Comparison of ENCODE assay signal across 17 cellular contexts in genomic region chr1:10737268-10737624, GRCh38. TPM values are rescaled to one million over a fixed set of nuclear protein-coding genes. Genes with fewer than 3 reads are reported as not detected.
DNase-seq lines count a peak whose midpoint lies in the region; ATAC-seq, FAIRE-seq and TF ChIP-seq lines count a peak whose summit lies in the region.
"Had no signal": no experiment of that assay in that cellular context is flagged by ENCODE, and none has a peak within 500 bp of the region (broad histone marks: within the 10 kb centered on the region; RNA-seq: fewer than 3 reads in every experiment).

No MANE protein-coding gene starts in this region.

- H3K27ac ChIP-seq in esophagus muscularis mucosa (replicated peaks in 1 of 4) (peak overlapping the region in 3 of 4 donors; percentile 7 to 22 (median 15)), lower lobe of right lung (peak overlapping the region; percentile 78), stomach smooth muscle (ENCODE audit: low read length) (peak overlapping the region; percentile 58)
- H3K27ac ChIP-seq: 22Rv1, parathyroid adenoma, testis had no signal

- intact Hi-C loops in esophagus muscularis mucosa (cut with DNase I) (no loop called here), lower lobe of right lung (cut with DNase I) (no loop called here)

- peaks cover 17 to 43% (median 21%) of the 10 kb centered on the region in 4 donors for H3K4me1 ChIP-seq in esophagus muscularis mucosa
- peaks cover 24% of the 10 kb centered on the region for H3K4me1 ChIP-seq in lower lobe of right lung
- H3K4me1 ChIP-seq in stomach smooth muscle (ENCODE audit: control insufficient read depth, insufficient read depth, low read length), result peaks cover 39% of the 10 kb centered on the region
- H3K4me1 ChIP-seq: BE2C, parathyroid adenoma, testis had no signal

- no peak overlapping the region for H3K4me3 Mint-ChIP-seq in type B pancreatic cell
- H3K4me3 Mint-ChIP-seq: activated naive CD4-positive, alpha-beta T cell treated with anti-CD3 and anti-CD28 coated beads for 36 hours had no signal

- ATAC-seq in lower lobe of right lung, result peak; percentile 67 to 74
- no peak for ATAC-seq in GM21390 (IDR thresholded peaks at IDR 0.05; ENCODE audit: unreplicated experiment)

- no peaks in the 10 kb centered on the region for H3K36me3 Mint-ChIP-seq in type B pancreatic cell

- H3K36me3 ChIP-seq in esophagus muscularis mucosa (no peaks in the 10 kb centered on the region), lower lobe of right lung (no peaks in the 10 kb centered on the region), stomach smooth muscle (ENCODE audit: control insufficient read depth in 2 of 2, insufficient read depth in 2 of 2, low read length in 2 of 2) (no peaks in the 10 kb centered on the region)
- H3K36me3 ChIP-seq: BE2C had no signal

- no peaks in the 10 kb centered on the region for H3K9me3 ChIP-seq in esophagus muscularis mucosa
- no peaks in the 10 kb centered on the region for H3K9me3 ChIP-seq in lower lobe of right lung
- no peaks in the 10 kb centered on the region for H3K9me3 ChIP-seq in stomach smooth muscle (ENCODE audit: control insufficient read depth in 2 of 2, low read length in 2 of 2)
- H3K9me3 ChIP-seq: BE2C, testis had no signal

- no peak for FAIRE-seq in HTR-8/SVneo (lab: Jason Lieb, UNC)
- FAIRE-seq: GM12891 had no signal

- H3K27me3 Mint-ChIP-seq in type B pancreatic cell, result peaks cover 28% of the 10 kb centered on the region

- DNase-seq in DMS153 treated with DMSO at 0.1 percent for 48 hours (lab: John Stamatoyannopoulos, UW; ENCODE audit: unreplicated experiment), result peak; percentile 53
- DNase-seq in DMS153 (lab: John Stamatoyannopoulos, UW), result no peak
- DNase-seq in esophagus muscularis mucosa (ENCODE audit: extremely low spot score), result no peak
- DNase-seq in lower lobe of right lung, result peak; percentile 79
- DNase-seq in HTR-8/SVneo (ENCODE audit: insufficient read length, low spot score), result no peak
- no peak for DNase-seq in type B pancreatic cell (ENCODE audit: extremely low spot score, unreplicated experiment)
- DNase-seq: activated CD4-positive, alpha-beta T cell treated with anti-CD3 and anti-CD28 coated beads, Interleukin-2, amount 50 U/mL, for 1 hour; activated naive CD4-positive, alpha-beta T cell treated with anti-CD3 and anti-CD28 coated beads for 36 hours; aorta; BE2C; testis had no signal

- TF ChIP-seq POLR2A in esophagus muscularis mucosa (IDR thresholded peaks at IDR 0.05; ENCODE audit: low read depth), result no peak

- TF ChIP-seq CTCF in esophagus muscularis mucosa (IDR thresholded peaks at IDR 0.05) (no peak), lower lobe of right lung (IDR thresholded peaks at IDR 0.05) (no peak), type B pancreatic cell (conservative IDR thresholded peaks at IDR 0.05) (no peak)

- H3K27ac Mint-ChIP-seq in type B pancreatic cell, result no peak overlapping the region
- H3K27ac Mint-ChIP-seq: activated naive CD4-positive, alpha-beta T cell treated with anti-CD3 and anti-CD28 coated beads for 36 hours had no signal

- H3K27me3 ChIP-seq in esophagus muscularis mucosa (no peaks in the 10 kb centered on the region), lower lobe of right lung (ENCODE audit: low read depth) (no peaks in the 10 kb centered on the region), stomach smooth muscle (ENCODE audit: control insufficient read depth in 1 of 2, insufficient read depth in 2 of 2, low read length in 2 of 2) (no peaks in the 10 kb centered on the region)
- H3K27me3 ChIP-seq: BE2C, testis had no signal

- no peaks in the 10 kb centered on the region for H3K9me3 Mint-ChIP-seq in type B pancreatic cell
- H3K9me3 Mint-ChIP-seq: activated naive CD4-positive, alpha-beta T cell treated with anti-CD3 and anti-CD28 coated beads for 36 hours had no signal

- peaks cover 16% of the 10 kb centered on the region for H3K4me1 Mint-ChIP-seq in type B pancreatic cell (ENCODE audit: unreplicated experiment)

- H3K4me3 ChIP-seq in esophagus muscularis mucosa, result peak overlapping the region in 1 of 4 donors; percentile 15
- H3K4me3 ChIP-seq in lower lobe of right lung, result peak overlapping the region; percentile 2
- H3K4me3 ChIP-seq in stomach smooth muscle (ENCODE audit: low read length in 2 of 2), result peak overlapping the region in 1 of 2 donors; percentile 35
- H3K4me3 ChIP-seq: smooth muscle cell, testis had no signal

- TF ChIP-seq EP300 in esophagus muscularis mucosa (IDR thresholded peaks at IDR 0.05), result no peak

- 4% methylated on average over 9 of the region's 10 CpGs for WGBS in esophagus muscularis mucosa

- H3K9ac ChIP-seq in stomach smooth muscle (ENCODE audit: low read length in 2 of 2), result peak overlapping the region in 1 of 2 donors; percentile 29
- H3K9ac ChIP-seq: parathyroid adenoma had no signal

RNA-seq across cellular contexts. Expression of gene CASZ1, which starts 59.2 kb away (rescaled TPM):
- total RNA-seq in esophagus muscularis mucosa (10 to 100 TPM; 21.9 to 60.2 (median 29.6) TPM), lower lobe of right lung (47.5 TPM), type B pancreatic cell (ENCODE audit: low replicate concordance) (15.7 and 37.5 TPM in 2 replicates)

Comparison
In these comparisons a context has a peak if more than half of its experiments do, and no peak if none do; other contexts are left out.
1. DNase-seq: peak in DMS153 treated with DMSO at 0.1 percent for 48 hours (single experiment) and lower lobe of right lung (single experiment); none in DMS153 (single experiment), esophagus muscularis mucosa (single experiment), HTR-8/SVneo (single experiment) and type B pancreatic cell (single experiment).
2. H3K27ac ChIP-seq: peak in every context shown above with its lines; median percentile 78 in lower lobe of right lung; 58 in stomach smooth muscle; 15 in esophagus muscularis mucosa.